In the genomic region with DNA sequence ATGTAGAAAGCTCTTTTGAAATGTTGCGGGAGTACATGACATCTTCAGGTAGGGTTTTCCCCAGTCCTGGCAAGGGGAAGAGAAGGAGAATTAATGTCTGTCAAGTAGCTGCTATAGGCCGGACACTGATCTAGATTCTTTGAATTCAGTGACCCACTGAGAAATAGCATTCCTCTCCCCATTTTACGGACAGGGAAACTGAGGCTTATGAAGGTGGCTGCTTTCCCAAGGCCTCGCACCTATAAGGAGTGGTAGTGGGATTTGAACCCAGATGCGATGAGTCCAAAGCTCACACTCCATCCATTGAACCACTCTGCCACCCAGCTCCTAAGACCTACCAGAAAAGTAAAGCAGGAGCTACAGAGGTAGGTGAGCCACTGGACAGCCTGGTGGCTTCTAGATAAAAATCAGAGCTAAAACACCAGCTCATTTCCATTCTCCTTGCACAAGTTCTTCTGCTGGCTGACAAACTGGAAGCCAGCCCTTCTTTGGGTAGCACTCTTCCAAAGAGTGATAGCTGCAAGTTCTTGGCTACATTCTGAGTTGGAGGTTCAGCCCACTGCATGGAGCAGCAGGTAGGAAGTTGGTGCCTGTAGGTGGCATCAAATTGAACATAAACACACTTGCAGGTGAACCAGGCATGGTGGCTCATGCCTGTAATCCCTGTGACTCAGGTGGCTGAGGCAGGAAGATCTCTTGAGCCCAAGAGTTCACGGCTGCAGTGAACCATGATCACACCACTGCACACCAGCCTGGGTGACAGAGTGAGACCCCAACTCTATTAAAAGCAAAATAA, we compare ENCODE assay signal across 16 cellular contexts.
"Had no signal": no experiment of that assay in that cellular context is flagged by ENCODE, and none has a peak within 500 bp of the region (broad histone marks: within the 10 kb centered on the region; RNA-seq: fewer than 3 reads in every experiment).

No MANE protein-coding gene starts in this region.

- DNase-seq: activated CD4-positive, alpha-beta T cell treated with anti-CD3 and anti-CD28 coated beads, Interleukin-2, amount 50 U/mL, for 1 hour; activated CD8-positive, alpha-beta memory T cell treated with anti-CD3 and anti-CD28 coated beads for 24 hours; activated naive CD4-positive, alpha-beta T cell; activated naive CD8-positive, alpha-beta T cell treated with anti-CD3 and anti-CD28 coated beads for 36 hours; amniotic stem cell; effector memory CD8-positive, alpha-beta T cell; kidney; left ventricle myocardium inferior; mammary epithelial cell; naive thymus-derived CD4-positive, alpha-beta T cell; stimulated activated naive B cell treated with anti-CD40 and anti-IgM and Interleukin-4, amounts not matched to agents 10 μg/mL and 1 μg/mL and 100 μg/mL, for 72 hours; T1000 had no signal

- H3K4me3 Mint-ChIP-seq: activated naive CD8-positive, alpha-beta T cell treated with anti-CD3 and anti-CD28 coated beads for 36 hours; effector memory CD8-positive, alpha-beta T cell; naive thymus-derived CD4-positive, alpha-beta T cell; stimulated activated naive B cell treated with anti-CD40 and anti-IgM and Interleukin-4, amounts not matched to agents 10 μg/mL and 1 μg/mL and 100 μg/mL, for 72 hours had no signal

- ATAC-seq: effector memory CD8-positive, alpha-beta T cell; naive thymus-derived CD4-positive, alpha-beta T cell; right lobe of liver; stimulated activated naive B cell treated with anti-CD40 and anti-IgM and Interleukin-4, amounts not matched to agents 10 μg/mL and 1 μg/mL and 100 μg/mL, for 72 hours had no signal

- H3K9me3 ChIP-seq: left ventricle myocardium inferior, pancreas, right lobe of liver had no signal

- H3K27me3 Mint-ChIP-seq: activated naive CD8-positive, alpha-beta T cell treated with anti-CD3 and anti-CD28 coated beads for 36 hours; effector memory CD8-positive, alpha-beta T cell; naive thymus-derived CD4-positive, alpha-beta T cell; stimulated activated naive B cell treated with anti-CD40 and anti-IgM and Interleukin-4, amounts not matched to agents 10 μg/mL and 1 μg/mL and 100 μg/mL, for 72 hours had no signal

- FAIRE-seq: frontal cortex, kidney, pancreas had no signal

- H3K9me3 Mint-ChIP-seq: effector memory CD8-positive, alpha-beta T cell; stimulated activated naive B cell treated with anti-CD40 and anti-IgM and Interleukin-4, amounts not matched to agents 10 μg/mL and 1 μg/mL and 100 μg/mL, for 72 hours had no signal

- H3K36me3 ChIP-seq: left ventricle myocardium inferior, pancreas, right lobe of liver, spleen had no signal

- H3K27ac Mint-ChIP-seq: activated naive CD8-positive, alpha-beta T cell treated with anti-CD3 and anti-CD28 coated beads for 36 hours; stimulated activated naive B cell treated with anti-CD40 and anti-IgM and Interleukin-4, amounts not matched to agents 10 μg/mL and 1 μg/mL and 100 μg/mL, for 72 hours had no signal

- H3K27ac ChIP-seq: left ventricle myocardium inferior, pancreas, right lobe of liver had no signal

- H3K27me3 ChIP-seq: pancreas, right lobe of liver, spleen had no signal

- H3K4me3 ChIP-seq: left ventricle myocardium inferior, pancreas, right lobe of liver, spleen had no signal
